In genomic region chr9:137534256-137535119, GRCh38 we compare ENCODE assay signal across 8 cellular contexts. TPM values are rescaled to one million over a fixed set of nuclear protein-coding genes. Genes with fewer than 3 reads are reported as not detected.
A peak's percentile ranks its signal among the peaks of the same experiment; 100 is the strongest.
DNase-seq lines count a peak whose midpoint lies in the region; ATAC-seq and TF ChIP-seq lines count a peak whose summit lies in the region.

No MANE protein-coding gene starts in this region.

- peaks cover 6 to 10% of the 10 kb centered on the region in 2 experiments; a peak in 3 of 4 replicates for H3K4me1 ChIP-seq in HCT116 (ENCODE audit: control insufficient read depth in 1 of 2, insufficient read depth in 2 of 2, low read length in 2 of 2)
- peaks cover 7 to 10% of the 10 kb centered on the region in 2 donors for H3K4me1 ChIP-seq in gastrocnemius medialis

- peak overlapping the region; percentile 41 for H3K4me2 ChIP-seq in HCT116 (ENCODE audit: low read length)

- TF ChIP-seq CTCF in HCT116 (IDR thresholded peaks at IDR 0.05 in 2 of 3, conservative IDR thresholded peaks at IDR 0.05 in 1 of 3; ENCODE audit: borderline replicate concordance in 1 of 3, insufficient read depth in 1 of 3, low read depth in 2 of 3, low read length in 2 of 3) (peak; percentile 59 to 75 (median 71); a peak in 5 of 6 replicates), gastrocnemius medialis (IDR thresholded peaks at IDR 0.05 in 4 of 5, conservative IDR thresholded peaks at IDR 0.05 in 1 of 5) (peak in 3 of 5 experiments; percentile 9 to 58 (median 49))

- DNase-seq in D341Med (ENCODE audit: low spot score): peak; percentile 68
- DNase-seq in HCT116 (ENCODE audit: low read depth, low spot score): peak; percentile 59
- peak; percentile 78 for DNase-seq in NCI-H748 (lab: John Stamatoyannopoulos, UW; ENCODE audit: unreplicated experiment)
- no peak for DNase-seq in left cardiac atrium
- no peak for DNase-seq in gastrocnemius medialis
- DNase-seq in cerebellar nuclear complex (lab: John Stamatoyannopoulos, UW): no peak

- H4K20me1 ChIP-seq in HCT116 (ENCODE audit: insufficient read depth): no peaks in the 10 kb centered on the region

- no peak; the same call in 1 of the 2 replicates for TF ChIP-seq RAD21 in HCT116 (IDR thresholded peaks at IDR 0.05; ENCODE audit: low read depth)

- H3K27me3 ChIP-seq in HCT116 (ENCODE audit: insufficient read depth, low read length) (no peaks in the 10 kb centered on the region), gastrocnemius medialis (no peaks in the 10 kb centered on the region)

- peaks cover 24% of the 10 kb centered on the region for H3K4me1 Mint-ChIP-seq in activated naive CD8-positive, alpha-beta T cell (ENCODE audit: low read depth)

- 0 out of 2 replicates have a peak overlapping the region, but pooled peaks have one; percentile 34 for H3K9ac ChIP-seq in HCT116 (ENCODE audit: low read length)

- H3K36me3 Mint-ChIP-seq in activated naive CD8-positive, alpha-beta T cell: no peaks in the 10 kb centered on the region

- H3K9me2 ChIP-seq in HCT116 (ENCODE audit: insufficient read depth): no peaks in the 10 kb centered on the region

- ATAC-seq in HCT116: peak; percentile 93
- ATAC-seq in left cardiac atrium: peak; percentile 75 to 92
- ATAC-seq in gastrocnemius medialis: peak; percentile 77 to 85
- ATAC-seq in GM18873 (IDR thresholded peaks at IDR 0.05; ENCODE audit: low FRiP score, unreplicated experiment): no peak

- intact Hi-C loops in HCT116 (cut with micrococcal nuclease): no loop called here
- intact Hi-C loops in left cardiac atrium (cut with DNase I): no loop called here
- intact Hi-C loops in gastrocnemius medialis (cut with DNase I; ENCODE audit: low total_unique reads): no loop called here

- in situ Hi-C loops in gastrocnemius medialis (cut with MboI; ENCODE audit: low sequenced_read_pairs in 4 of 4): no loop called here

- no peaks in the 10 kb centered on the region for H3K79me2 ChIP-seq in HCT116 (ENCODE audit: insufficient read depth, low read length)

- H3K4me3 ChIP-seq in HCT116 (replicated peaks in 1 of 2; ENCODE audit: low read depth in 1 of 2, low read length in 2 of 2) (no peak overlapping the region), gastrocnemius medialis (no peak overlapping the region)

- H3K27ac Mint-ChIP-seq in activated naive CD8-positive, alpha-beta T cell: peak overlapping the region; percentile 85

- peak overlapping the region; percentile 88 for H2AFZ ChIP-seq in HCT116 (ENCODE audit: low read depth, low read length, poor library complexity, severe bottlenecking)

- RAD21 ChIA-PET in HCT116 (lab: Charles Lee; ENCODE audit: low non-redundant PET in 1 of 2, low total read pairs in 2 of 2, uncharacterized antibody in 2 of 2, unreplicated experiment in 2 of 2): no interaction called here

- CTCF ChIA-PET in HCT116 (lab: Charles Lee): interaction anchor here (0.6 to 1.4 kb wide), 12 partner anchors 9 to 384 kb away, joined by 3 to 8 read pairs (median 4); partner anchors contain the start of genes EXD3, MRPL41, NOXA1 and NRARP

- no peaks in the 10 kb centered on the region for H3K27me3 Mint-ChIP-seq in activated naive CD8-positive, alpha-beta T cell

- no peak for TF ChIP-seq POLR2A in HCT116 (IDR thresholded peaks at IDR 0.05; ENCODE audit: borderline replicate concordance, extremely low read depth, insufficient read depth, insufficient read length)
- TF ChIP-seq POLR2A in gastrocnemius medialis (IDR thresholded peaks at IDR 0.05): no peak

- BruUV-seq in HCT116 (replicated peaks; lab: Mats Ljungman, UMichigan): no TSS peak

- H3K27ac ChIP-seq in HCT116 (ENCODE audit: low read depth, low read length) (peak overlapping the region; percentile 13), gastrocnemius medialis (peak overlapping the region in 1 of 4 donors; percentile 28)

- no peaks in the 10 kb centered on the region for H3K9me3 ChIP-seq in HCT116 (ENCODE audit: control insufficient read depth in 1 of 2, insufficient read depth in 1 of 2, low read depth in 1 of 2, low read length in 2 of 2)
- no peaks in the 10 kb centered on the region for H3K9me3 ChIP-seq in gastrocnemius medialis

- no peak overlapping the region for H3K4me3 Mint-ChIP-seq in activated naive CD8-positive, alpha-beta T cell

- H3K36me3 ChIP-seq in HCT116 (ENCODE audit: control insufficient read depth in 1 of 2, insufficient read depth in 2 of 2, low read length in 2 of 2) (no peaks in the 10 kb centered on the region), gastrocnemius medialis (peaks cover 0 to 21% of the 10 kb centered on the region in 2 donors)

- POLR2A ChIA-PET in HCT116 (lab: Charles Lee): interaction anchor here (1.1 kb wide), 1 partner anchor 248 kb away, joined by 4 read pairs; no protein-coding TSS in a partner anchor

- H3K9me3 Mint-ChIP-seq in activated naive CD8-positive, alpha-beta T cell (ENCODE audit: low read depth): no peaks in the 10 kb centered on the region

TF ChIP-seq in HCT116, 20 proteins besides CTCF, POLR2A, EP300 and RAD21 (continues in another document):
- TF ChIP-seq ZBTB33 (IDR thresholded peaks at IDR 0.05; ENCODE audit: extremely low read depth, insufficient replicate concordance, low read length) (no peak), ZNF274 (IDR thresholded peaks at IDR 0.05; ENCODE audit: low read depth, low read length) (no peak), SRF (IDR thresholded peaks at IDR 0.05; ENCODE audit: low read depth) (no peak), REST (IDR thresholded peaks at IDR 0.05; ENCODE audit: low read depth) (no peak), TCF7L2 (IDR thresholded peaks at IDR 0.05; ENCODE audit: borderline replicate concordance, extremely low read depth, insufficient read depth, insufficient read length) (no peak), CBX3 (IDR thresholded peaks at IDR 0.05; ENCODE audit: low read depth) (peak; percentile 57; the same call in 1 of the 2 replicates), MAX (IDR thresholded peaks at IDR 0.05) (peak; percentile 95), CEBPB (IDR thresholded peaks at IDR 0.05; ENCODE audit: low read depth) (no peak), SIN3A (IDR thresholded peaks at IDR 0.05; ENCODE audit: low read depth) (no peak), POLR2AphosphoS5 (IDR thresholded peaks at IDR 0.05; ENCODE audit: low read depth, low read length) (no peak), JUND (IDR thresholded peaks at IDR 0.05) (no peak), EZH2 (IDR thresholded peaks at IDR 0.05) (no peak)

RNA-seq across cellular contexts. Expression of gene PNPLA7, which starts 15.7 kb away (rescaled TPM):
- 1.8 TPM for total RNA-seq in HCT116 (2021; ENCODE audit: unreplicated experiment)
- 1.00 and 1.1 TPM in 2 replicates for polyA plus RNA-seq in HCT116 (2012)
- 1 to 10 TPM; 5.8 to 6.1 TPM for total RNA-seq in left cardiac atrium
- total RNA-seq in gastrocnemius medialis: 10 to 100 TPM in 1 of 4 donors, 1 to 10 TPM in 3; 4.5 to 10.5 (median 9.4) TPM

RNA-seq across cellular contexts. Expression of gene MRPL41, which starts 17.2 kb away (rescaled TPM):
- 69.5 TPM for total RNA-seq in HCT116 (2021; ENCODE audit: unreplicated experiment)
- polyA plus RNA-seq in HCT116 (2012): 54.7 and 61.9 TPM in 2 replicates
- total RNA-seq in left cardiac atrium: 100 to 1,000 TPM; 171 to 182 TPM
- 100 to 1,000 TPM; 107 to 137 (median 126) TPM for total RNA-seq in gastrocnemius medialis

RNA-seq across cellular contexts. Expression of gene DPH7, which starts 44.2 kb away (rescaled TPM):
- total RNA-seq in HCT116 (2021; ENCODE audit: unreplicated experiment) (54.4 TPM), left cardiac atrium (10 to 100 TPM; 18.4 to 21.4 TPM), gastrocnemius medialis (10 to 100 TPM in 3 of 4 donors, 1 to 10 TPM in 1; 10.0 to 25.2 (median 13.6) TPM)
- polyA plus RNA-seq in HCT116 (2012): 38.5 and 39.6 TPM in 2 replicates

RNA-seq across cellular contexts. Expression of gene ZMYND19, which starts 55.8 kb away (rescaled TPM):
- 57.4 TPM for total RNA-seq in HCT116 (2021; ENCODE audit: unreplicated experiment)
- polyA plus RNA-seq in HCT116 (2012): 25.0 and 29.7 TPM in 2 replicates
- 10 to 100 TPM in 1 of 2 donors, 1 to 10 TPM in 1; 9.4 to 12.2 TPM for total RNA-seq in left cardiac atrium
- total RNA-seq in gastrocnemius medialis: 10 to 100 TPM in 2 of 4 donors, 1 to 10 TPM in 2; 5.8 to 15.2 (median 11.8) TPM

Comparison
In these comparisons a context has a peak if more than half of its experiments do, and no peak if none do; other contexts are left out.
1. DNase-seq: peak in D341Med (single experiment), HCT116 (single experiment) and NCI-H748 (single experiment); none in left cardiac atrium (single experiment), gastrocnemius medialis (0 of 2) and cerebellar nuclear complex (0 of 2).